In genomic region chr2:174589334-174589733, GRCh38 we compare ENCODE assay signal across 13 cellular contexts. TPM values are rescaled to one million over a fixed set of nuclear protein-coding genes. Genes with fewer than 3 reads are reported as not detected.
DNase-seq lines count a peak whose midpoint lies in the region; ATAC-seq, FAIRE-seq and TF ChIP-seq lines count a peak whose summit lies in the region.
"Had no signal": no experiment of that assay in that cellular context is flagged by ENCODE, and none has a peak within 500 bp of the region (broad histone marks: within the 10 kb centered on the region; RNA-seq: fewer than 3 reads in every experiment).

No MANE protein-coding gene starts in this region.

- H3K27me3 ChIP-seq in CD8-positive, alpha-beta T cell (ENCODE audit: insufficient read depth, low read length), result no peaks in the 10 kb centered on the region
- H3K27me3 ChIP-seq: gastrocnemius medialis had no signal

- DNase-seq in CD14-positive monocyte (ENCODE audit: low spot score) (no peak), GM19239 (ENCODE audit: insufficient read length, low spot score) (no peak)
- DNase-seq in CD8-positive, alpha-beta T cell, result no peak
- DNase-seq: gastrocnemius medialis; HFFc6; Kasumi-1; NCI-H1436; stimulated activated naive CD4-positive, alpha-beta T cell had no signal

- FAIRE-seq in GM19239 (lab: Jason Lieb, UNC), result no peak

- no peaks in the 10 kb centered on the region for H3K9me3 ChIP-seq in CD8-positive, alpha-beta T cell (ENCODE audit: low read length)
- H3K9me3 ChIP-seq: gastrocnemius medialis had no signal

- peak overlapping the region; percentile 29 for H3K27ac ChIP-seq in CD8-positive, alpha-beta T cell (ENCODE audit: low read depth, low read length)
- H3K27ac ChIP-seq: gastrocnemius medialis had no signal

- H3K4me3 Mint-ChIP-seq in CD14-positive monocyte (no peak overlapping the region), nephron (no peak overlapping the region)
- H3K4me3 Mint-ChIP-seq in CD8-positive, alpha-beta T cell, result peak overlapping the region; percentile 80
- H3K4me3 Mint-ChIP-seq in activated naive CD8-positive, alpha-beta T cell, result peak overlapping the region; percentile 78
- H3K4me3 Mint-ChIP-seq: HFFc6 had no signal

- peaks cover 0 to 3% (median 0%) of the 10 kb centered on the region in 7 donors for H3K9me3 Mint-ChIP-seq in CD14-positive monocyte
- no peaks in the 10 kb centered on the region for H3K9me3 Mint-ChIP-seq in CD8-positive, alpha-beta T cell
- H3K9me3 Mint-ChIP-seq in activated naive CD8-positive, alpha-beta T cell (ENCODE audit: low read depth), result no peaks in the 10 kb centered on the region
- no peaks in the 10 kb centered on the region for H3K9me3 Mint-ChIP-seq in nephron
- H3K9me3 Mint-ChIP-seq: HFFc6 had no signal

- H3K27ac Mint-ChIP-seq in CD14-positive monocyte, result peak overlapping the region in 5 of 7 donors; percentile 46 to 93 (median 84)
- H3K27ac Mint-ChIP-seq in CD8-positive, alpha-beta T cell, result peak overlapping the region; percentile 97
- H3K27ac Mint-ChIP-seq in activated naive CD8-positive, alpha-beta T cell, result peak overlapping the region; percentile 96
- H3K27ac Mint-ChIP-seq in nephron, result peak overlapping the region in 2 of 3 experiments; percentile 66 to 78
- H3K27ac Mint-ChIP-seq: HFFc6 had no signal

- intact Hi-C loops in CD14-positive monocyte (cut with micrococcal nuclease), result no loop called here
- intact Hi-C loops in CD8-positive, alpha-beta T cell (cut with DNase I, micrococcal nuclease), result loop anchor here in 1 of 2 experiments (1.0 kb wide), 1 partner anchor 11 kb away; no protein-coding TSS in a partner anchor

- peak overlapping the region; percentile 21 for H3K4me3 ChIP-seq in CD8-positive, alpha-beta T cell (ENCODE audit: low read depth, low read length)
- H3K4me3 ChIP-seq: gastrocnemius medialis had no signal

- H3K4me1 ChIP-seq in CD8-positive, alpha-beta T cell (ENCODE audit: insufficient read depth, low read length), result peaks cover 79% of the 10 kb centered on the region

- peak; percentile 8 for ATAC-seq in CD8-positive, alpha-beta T cell
- ATAC-seq in GM18858 (IDR thresholded peaks at IDR 0.05; ENCODE audit: unreplicated experiment) (no peak), HG03469 (IDR thresholded peaks at IDR 0.05; ENCODE audit: unreplicated experiment) (no peak)
- ATAC-seq: gastrocnemius medialis had no signal

- peaks cover 64% of the 10 kb centered on the region for H3K4me1 Mint-ChIP-seq in CD14-positive monocyte
- peaks cover 92% of the 10 kb centered on the region for H3K4me1 Mint-ChIP-seq in CD8-positive, alpha-beta T cell (ENCODE audit: low read depth)
- peaks cover 93% of the 10 kb centered on the region for H3K4me1 Mint-ChIP-seq in activated naive CD8-positive, alpha-beta T cell (ENCODE audit: low read depth)
- peaks cover 55% of the 10 kb centered on the region for H3K4me1 Mint-ChIP-seq in nephron

- H3K27me3 Mint-ChIP-seq in CD14-positive monocyte (ENCODE audit: low read depth in 3 of 3) (no peaks in the 10 kb centered on the region), nephron (ENCODE audit: low read depth) (no peaks in the 10 kb centered on the region)
- no peaks in the 10 kb centered on the region for H3K27me3 Mint-ChIP-seq in CD8-positive, alpha-beta T cell (ENCODE audit: low read depth)
- H3K27me3 Mint-ChIP-seq in activated naive CD8-positive, alpha-beta T cell, result no peaks in the 10 kb centered on the region

- TF ChIP-seq CTCF in CD14-positive monocyte (IDR thresholded peaks at IDR 0.05), result no peak
- no peak for TF ChIP-seq CTCF in CD8-positive, alpha-beta T cell (IDR thresholded peaks at IDR 0.05)
- TF ChIP-seq CTCF in nephron (IDR thresholded peaks at IDR 0.05; ENCODE audit: unreplicated experiment in 3 of 3), result no peak

- POLR2A ChIA-PET in CD8-positive, alpha-beta T cell (lab: Charles Lee), result interaction anchor here (1.0 kb wide), 1 partner anchor 9 kb away, joined by 4 read pairs; the partner anchor contains the start of gene WIPF1

- CTCF ChIA-PET in CD8-positive, alpha-beta T cell (lab: Charles Lee), result interaction anchor here (0.8 to 3.6 kb wide), 4 partner anchors 8 to 16 kb away, joined by 3 to 16 read pairs (median 4); partner anchors contain the start of gene WIPF1

- H3K36me3 Mint-ChIP-seq in CD14-positive monocyte (peaks cover 65 to 69% of the 10 kb centered on the region in 2 donors), nephron (ENCODE audit: low read depth) (no peaks in the 10 kb centered on the region)
- H3K36me3 Mint-ChIP-seq in CD8-positive, alpha-beta T cell, result peaks cover 70% of the 10 kb centered on the region
- H3K36me3 Mint-ChIP-seq in activated naive CD8-positive, alpha-beta T cell, result peaks cover 10% of the 10 kb centered on the region

- H3K36me3 ChIP-seq in CD8-positive, alpha-beta T cell (ENCODE audit: insufficient read depth, low read length), result peaks cover 25% of the 10 kb centered on the region
- H3K36me3 ChIP-seq: gastrocnemius medialis had no signal

RNA-seq across cellular contexts. Expression of gene WIPF1, which starts 8.3 kb away (rescaled TPM):
- 10 to 100 TPM; 43.9 to 74.3 TPM for polyA plus RNA-seq in CD14-positive monocyte
- total RNA-seq in CD8-positive, alpha-beta T cell, result 100 to 1,000 TPM; 275 to 282 TPM
- total RNA-seq: G401 had no signal

Comparison
In these comparisons a context has a peak if more than half of its experiments do, and no peak if none do; other contexts are left out.
1. H3K4me3 Mint-ChIP-seq: peak in CD8-positive, alpha-beta T cell (single experiment) and activated naive CD8-positive, alpha-beta T cell (single experiment); none in CD14-positive monocyte (0 of 2) and nephron (0 of 3).
2. Peak in every context shown above with its lines, with median percentiles within 50 percentile points of each other: H3K27ac Mint-ChIP-seq.